In the genomic region with DNA sequence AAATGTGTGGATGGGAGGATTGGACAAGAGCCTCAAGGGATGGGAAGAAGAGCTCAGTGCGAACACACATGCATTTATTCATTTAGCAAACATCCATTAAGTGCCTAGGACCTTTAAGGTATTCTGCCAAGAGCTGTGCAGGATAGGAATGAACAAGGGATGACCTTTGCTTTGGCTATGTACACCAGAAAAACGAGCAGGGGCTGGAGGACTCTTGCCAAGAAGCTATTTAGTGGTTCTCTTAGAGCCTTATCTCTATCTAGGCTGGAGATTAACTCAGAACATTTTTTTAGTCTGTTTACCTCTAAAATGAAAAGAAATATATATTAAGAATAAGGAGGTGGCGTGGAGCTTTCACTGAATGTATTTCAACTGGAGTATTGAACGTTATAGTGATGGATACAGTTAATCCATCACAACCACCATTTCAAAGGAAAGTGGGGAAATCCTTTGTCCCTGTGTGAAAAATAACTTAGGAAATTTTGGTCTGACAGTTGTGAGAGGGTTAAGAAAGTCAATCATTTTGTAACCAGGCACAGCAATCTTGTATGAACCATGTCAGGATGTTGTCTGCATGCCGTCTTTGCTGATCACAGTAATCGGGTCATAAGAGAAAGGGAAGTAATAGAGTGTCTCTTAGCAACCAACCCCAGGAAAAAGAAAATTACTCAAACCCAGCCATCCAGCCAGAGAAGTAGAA, we compare ENCODE assay signal across 10 cellular contexts.
DNase-seq lines count a peak whose midpoint lies in the region; ATAC-seq, FAIRE-seq and TF ChIP-seq lines count a peak whose summit lies in the region.
"Had no signal": no experiment of that assay in that cellular context is flagged by ENCODE, and none has a peak within 500 bp of the region (broad histone marks: within the 10 kb centered on the region; RNA-seq: fewer than 3 reads in every experiment).

No MANE protein-coding gene starts in this region.

- ATAC-seq in GM21381 (IDR thresholded peaks at IDR 0.05; ENCODE audit: unreplicated experiment), result no peak

- H3K27me3 Mint-ChIP-seq in activated T-cell treated with anti-CD3 and anti-CD28 coated beads, Interleukin-2, amount 50 U/mL, for 24 hours, result no peaks in the 10 kb centered on the region
- no peaks in the 10 kb centered on the region for H3K27me3 Mint-ChIP-seq in activated naive CD8-positive, alpha-beta T cell

- peaks cover 5% of the 10 kb centered on the region for H3K36me3 Mint-ChIP-seq in activated T-cell treated with anti-CD3 and anti-CD28 coated beads, Interleukin-2, amount 50 U/mL, for 24 hours (ENCODE audit: low read depth)
- peaks cover 14% of the 10 kb centered on the region for H3K36me3 Mint-ChIP-seq in activated naive CD8-positive, alpha-beta T cell

- H3K27me3 ChIP-seq in layer of hippocampus (ENCODE audit: control insufficient read depth, insufficient read depth, low read length), result no peaks in the 10 kb centered on the region
- no peaks in the 10 kb centered on the region for H3K27me3 ChIP-seq in tibial artery

- H3K9me3 Mint-ChIP-seq in activated T-cell treated with anti-CD3 and anti-CD28 coated beads, Interleukin-2, amount 50 U/mL, for 24 hours, result no peaks in the 10 kb centered on the region
- peaks cover 3% of the 10 kb centered on the region for H3K9me3 Mint-ChIP-seq in activated naive CD8-positive, alpha-beta T cell (ENCODE audit: low read depth)

- TF ChIP-seq POLR2A in GM12892 (IDR thresholded peaks at IDR 0.05; ENCODE audit: low read depth, low read length), result no peak

- H3K4me1 ChIP-seq in tibial artery, result peaks cover 0 to 95% (median 32%) of the 10 kb centered on the region in 4 donors

- H3K4me3 Mint-ChIP-seq in activated T-cell treated with anti-CD3 and anti-CD28 coated beads, Interleukin-2, amount 50 U/mL, for 24 hours, result peak overlapping the region; percentile 26
- peak overlapping the region; percentile 38 for H3K4me3 Mint-ChIP-seq in activated naive CD8-positive, alpha-beta T cell

- H3K4me3 ChIP-seq in tibial artery, result no peak overlapping the region

- H3K4me1 Mint-ChIP-seq in activated T-cell treated with anti-CD3 and anti-CD28 coated beads, Interleukin-2, amount 50 U/mL, for 24 hours (ENCODE audit: low read depth), result peaks cover 50% of the 10 kb centered on the region
- peaks cover 36% of the 10 kb centered on the region for H3K4me1 Mint-ChIP-seq in activated naive CD8-positive, alpha-beta T cell (ENCODE audit: low read depth)

- no peaks in the 10 kb centered on the region for H3K9me3 ChIP-seq in tibial artery

- no peak for FAIRE-seq in GM12892 (lab: Jason Lieb, UNC)
- FAIRE-seq: TTC549 had no signal

- peak overlapping the region; percentile 40 for H3K27ac Mint-ChIP-seq in activated T-cell treated with anti-CD3 and anti-CD28 coated beads, Interleukin-2, amount 50 U/mL, for 24 hours
- peak overlapping the region; percentile 78 for H3K27ac Mint-ChIP-seq in activated naive CD8-positive, alpha-beta T cell

- peak overlapping the region; percentile 6 for H3K27ac ChIP-seq in layer of hippocampus (ENCODE audit: low read depth, low read length)
- peak overlapping the region; percentile 68 to 75 for H3K27ac ChIP-seq in tibial artery
- H3K27ac ChIP-seq: KMS-11 had no signal

- no peaks in the 10 kb centered on the region for H3K36me3 ChIP-seq in tibial artery

- DNase-seq in activated T-cell treated with anti-CD3 and anti-CD28 coated beads, Interleukin-2, amount 50 U/mL, for 24 hours, result no peak
- no peak for DNase-seq in activated T-cell treated with anti-CD3 and anti-CD28 coated beads, Interleukin-2, amount 50 U/mL, for 48 hours
- DNase-seq in tibial artery (peak in 1 of 2 donors; percentile 32), GM12892 (ENCODE audit: insufficient read length) (no peak), glomerular visceral epithelial cell (ENCODE audit: extremely low spot score) (no peak)

- intact Hi-C loops in tibial artery (cut with DNase I; ENCODE audit: low total_unique reads), result no loop called here

- no peak for TF ChIP-seq CTCF in tibial artery (IDR thresholded peaks at IDR 0.05)
